In the genomic region with DNA sequence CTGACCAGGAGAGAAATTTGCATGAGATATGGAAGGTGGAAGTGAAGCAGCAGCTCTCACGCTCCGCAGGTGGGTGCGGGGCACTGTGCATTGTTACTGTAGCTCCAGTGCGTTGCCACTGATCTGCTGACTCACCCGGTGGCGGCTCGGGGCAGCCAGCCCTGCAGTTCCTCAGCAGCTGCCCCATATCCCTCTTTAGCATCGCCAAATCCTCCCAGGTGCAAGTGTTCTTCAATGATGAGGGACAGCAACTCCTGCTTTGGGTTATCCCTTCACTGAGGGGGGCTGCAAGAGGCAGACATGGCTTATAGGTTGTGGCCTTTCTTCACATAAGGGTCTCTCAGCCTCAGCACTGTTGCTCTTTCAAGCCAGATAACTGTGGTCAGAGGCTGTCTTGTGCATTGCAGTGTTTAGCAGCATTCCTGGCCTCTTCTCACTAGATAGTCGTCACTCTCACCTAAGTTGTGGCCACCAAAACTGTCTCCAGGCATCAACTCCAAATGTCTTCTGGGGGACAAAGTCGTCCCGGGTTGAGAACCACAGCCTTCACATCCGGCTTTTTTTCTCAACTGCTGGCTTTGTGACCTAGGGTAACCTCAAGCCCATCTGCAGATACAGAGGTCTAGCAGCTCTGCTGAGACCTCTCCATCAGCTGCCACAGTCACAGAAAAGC, we compare ENCODE assay signal across 8 cellular contexts.
DNase-seq lines count a peak whose midpoint lies in the region; ATAC-seq and TF ChIP-seq lines count a peak whose summit lies in the region.

No MANE protein-coding gene starts in this region.

- no peaks in the 10 kb centered on the region for H3K36me3 ChIP-seq in Karpas-422 (ENCODE audit: insufficient read depth, low read length)
- no peaks in the 10 kb centered on the region for H3K36me3 ChIP-seq in WERI-Rb-1
- H3K36me3 ChIP-seq in trophoblast cell (ENCODE audit: control insufficient read depth in 1 of 2, insufficient read depth in 2 of 2, low read length in 2 of 2): no peaks in the 10 kb centered on the region

- H3K27ac ChIP-seq in Karpas-422 (ENCODE audit: low read length) (no peak overlapping the region), WERI-Rb-1 (no peak overlapping the region), trophoblast cell (ENCODE audit: low read depth, low read length) (no peak overlapping the region)

- H3K23ac ChIP-seq in trophoblast cell (ENCODE audit: low read length): no peak overlapping the region

- H3K27me3 Mint-ChIP-seq in central memory CD8-positive, alpha-beta T cell: no peaks in the 10 kb centered on the region

- H3K79me2 ChIP-seq in Karpas-422 (ENCODE audit: low read length) (no peaks in the 10 kb centered on the region), trophoblast cell (ENCODE audit: control insufficient read depth, insufficient read depth, low read length, poor library complexity) (no peaks in the 10 kb centered on the region)

- H3K9me3 Mint-ChIP-seq in central memory CD8-positive, alpha-beta T cell: no peaks in the 10 kb centered on the region

- H3K9me2 ChIP-seq in Karpas-422 (replicated peaks; ENCODE audit: insufficient read depth, low read length): no peaks in the 10 kb centered on the region

- no peak overlapping the region for H3K14ac ChIP-seq in trophoblast cell (ENCODE audit: low read length)

- peak overlapping the region; percentile 71 for H3K4me3 Mint-ChIP-seq in central memory CD8-positive, alpha-beta T cell

- H3K9me3 ChIP-seq in Karpas-422 (ENCODE audit: low read length): no peaks in the 10 kb centered on the region
- no peaks in the 10 kb centered on the region for H3K9me3 ChIP-seq in WERI-Rb-1 (ENCODE audit: severe bottlenecking)
- no peaks in the 10 kb centered on the region for H3K9me3 ChIP-seq in trophoblast cell (ENCODE audit: insufficient read depth, low read depth, low read length)

- H3K4ac ChIP-seq in trophoblast cell (ENCODE audit: low read depth, low read length): no peak overlapping the region

- no peak overlapping the region for H2BK5ac ChIP-seq in trophoblast cell (ENCODE audit: low read depth, low read length, poor library complexity)

- no peaks in the 10 kb centered on the region for H3K36me3 Mint-ChIP-seq in central memory CD8-positive, alpha-beta T cell (ENCODE audit: insufficient read depth)

- no peak overlapping the region for H3K18ac ChIP-seq in trophoblast cell (ENCODE audit: low read length)

- H3K27ac Mint-ChIP-seq in central memory CD8-positive, alpha-beta T cell (ENCODE audit: low read depth): peak overlapping the region; percentile 83

- no CpG with 5 or more reads among the region's 12 CpGs for WGBS in trophoblast cell (ENCODE audit: extremely low coverage, insufficient coverage, insufficient read length)

- peak; percentile 82 for ATAC-seq in GM21825 (IDR thresholded peaks at IDR 0.05; ENCODE audit: unreplicated experiment)
- ATAC-seq in central memory CD8-positive, alpha-beta T cell (replicated peaks; ENCODE audit: extremely low read depth, poor library complexity, severe bottlenecking): peak; percentile 93

- H3K4me3 ChIP-seq in GM12865 (ENCODE audit: low read depth, low read length): peak overlapping the region; percentile 19; the same call in 1 of the 2 replicates
- H3K4me3 ChIP-seq in Karpas-422 (ENCODE audit: low read length): peak overlapping the region; percentile 12; the same call in 1 of the 2 replicates
- no peak overlapping the region for H3K4me3 ChIP-seq in WERI-Rb-1 (ENCODE audit: low read depth, low read length)
- no peak overlapping the region for H3K4me3 ChIP-seq in trophoblast cell (ENCODE audit: low read depth, low read length)

- DNase-seq in GM12865 (ENCODE audit: low read depth) (peak; percentile 94), Karpas-422 (peak; percentile 81), WERI-Rb-1 (peak; percentile 35), trophoblast cell (peak; percentile 57 to 69), SW 1271 (lab: John Stamatoyannopoulos, UW) (no peak), NCI-H1694 treated with DMSO at 0.1 percent for 48 hours (lab: John Stamatoyannopoulos, UW) (no peak)
- DNase-seq in central memory CD8-positive, alpha-beta T cell (ENCODE audit: low spot score in 2 of 2): peak; percentile 31 to 74

- no peak overlapping the region for H2BK12ac ChIP-seq in trophoblast cell (ENCODE audit: low read length)

- H2AK5ac ChIP-seq in trophoblast cell (ENCODE audit: low read length): no peak overlapping the region

- H2AFZ ChIP-seq in Karpas-422 (ENCODE audit: low read length) (peak overlapping the region; percentile 34; the same call in 1 of the 2 replicates), trophoblast cell (ENCODE audit: insufficient read depth, low read length, poor library complexity) (no peak overlapping the region)

- H3K9ac ChIP-seq in Karpas-422 (ENCODE audit: low read length) (no peak overlapping the region), trophoblast cell (ENCODE audit: low read length) (no peak overlapping the region)

- TF ChIP-seq CTCF in GM12865 (IDR thresholded peaks at IDR 0.05; ENCODE audit: insufficient read depth, low read depth, low read length, missing control alignments) (no peak), WERI-Rb-1 (IDR thresholded peaks at IDR 0.05; ENCODE audit: low read depth, low read length) (no peak)

- H3K4me1 Mint-ChIP-seq in central memory CD8-positive, alpha-beta T cell: peaks cover 26% of the 10 kb centered on the region

- H3K79me1 ChIP-seq in trophoblast cell (ENCODE audit: low read length): peaks cover 5% of the 10 kb centered on the region

- H2BK120ac ChIP-seq in trophoblast cell (ENCODE audit: insufficient read depth, low read length, poor library complexity): no peak overlapping the region

- H3K27me3 ChIP-seq in Karpas-422 (ENCODE audit: low read length): no peaks in the 10 kb centered on the region; the same call in 1 of the 2 replicates
- H3K27me3 ChIP-seq in WERI-Rb-1 (ENCODE audit: insufficient read depth, low read depth, severe bottlenecking): no peaks in the 10 kb centered on the region
- H3K27me3 ChIP-seq in trophoblast cell (ENCODE audit: insufficient read depth, low read length): no peaks in the 10 kb centered on the region

- H4K12ac ChIP-seq in trophoblast cell (ENCODE audit: low read depth, low read length): no peak overlapping the region

- H3K4me2 ChIP-seq in Karpas-422 (ENCODE audit: low read depth, low read length, poor library complexity, severe bottlenecking) (peak overlapping the region; percentile 57), trophoblast cell (ENCODE audit: low read length) (no peak overlapping the region)

- H3K4me1 ChIP-seq in Karpas-422 (ENCODE audit: low read length): peaks cover 16% of the 10 kb centered on the region
- H3K4me1 ChIP-seq in trophoblast cell (ENCODE audit: control insufficient read depth in 1 of 2, insufficient read depth in 2 of 2, low read length in 2 of 2): peaks cover 11 to 15% of the 10 kb centered on the region in 2 experiments

- peak overlapping the region; percentile 8 for H4K91ac ChIP-seq in trophoblast cell (ENCODE audit: low read depth, low read length)

- H4K8ac ChIP-seq in trophoblast cell (ENCODE audit: low read depth, low read length): no peak overlapping the region

- H4K20me1 ChIP-seq in Karpas-422 (ENCODE audit: insufficient read depth, low read depth, low read length): no peaks in the 10 kb centered on the region

Comparison
In these comparisons a context has a peak if more than half of its experiments do, and no peak if none do; other contexts are left out.
1. DNase-seq: peak in GM12865 (single experiment), Karpas-422 (single experiment), WERI-Rb-1 (single experiment), central memory CD8-positive, alpha-beta T cell (2 of 2) and trophoblast cell (2 of 2); none in SW 1271 (0 of 2) and NCI-H1694 treated with DMSO at 0.1 percent for 48 hours (single experiment).
2. H3K4me3 ChIP-seq: peak in GM12865 (single experiment) and Karpas-422 (single experiment); none in WERI-Rb-1 (single experiment) and trophoblast cell (single experiment).